Comparison of ENCODE assay signal across 8 cellular contexts in genomic region chr19:39389621-39390414, GRCh38. TPM values are rescaled to one million over a fixed set of nuclear protein-coding genes. Genes with fewer than 3 reads are reported as not detected.
DNase-seq lines count a peak whose midpoint lies in the region; ATAC-seq and TF ChIP-seq lines count a peak whose summit lies in the region.

No MANE protein-coding gene starts in this region.

- H3K4me1 ChIP-seq in adipocyte (ENCODE audit: control insufficient read depth, insufficient read depth, low read length) (peaks cover 19% of the 10 kb centered on the region), thymus (ENCODE audit: control insufficient read depth, insufficient read depth, low read length) (peaks cover 18% of the 10 kb centered on the region)

- H3K36me3 Mint-ChIP-seq in activated T-cell treated with anti-CD3 and anti-CD28 coated beads, Interleukin-2, amount 50 U/mL, for 4 hours (ENCODE audit: insufficient read depth): peaks cover 38% of the 10 kb centered on the region

- H3K4me3 ChIP-seq in adipocyte (ENCODE audit: low read length): peak overlapping the region; percentile 98
- H3K4me3 ChIP-seq in thymus (ENCODE audit: low read length): peak overlapping the region; percentile 75

- ATAC-seq in activated T-cell treated with anti-CD3 and anti-CD28 coated beads, Interleukin-2, amount 50 U/mL, for 4 hours: no peak
- ATAC-seq in GM18868 (IDR thresholded peaks at IDR 0.05; ENCODE audit: unreplicated experiment): no peak
- ATAC-seq in omental fat pad (ENCODE audit: low FRiP score): no peak

- no peaks in the 10 kb centered on the region for H3K27me3 ChIP-seq in adipocyte (replicated peaks; ENCODE audit: control insufficient read depth, insufficient read depth, low read length)
- H3K27me3 ChIP-seq in layer of hippocampus (ENCODE audit: control insufficient read depth, insufficient read depth, low read length): no peaks in the 10 kb centered on the region
- H3K27me3 ChIP-seq in thymus (ENCODE audit: control insufficient read depth, insufficient read depth): no peaks in the 10 kb centered on the region

- peak overlapping the region; percentile 99 for H3K4me3 Mint-ChIP-seq in activated T-cell treated with anti-CD3 and anti-CD28 coated beads, Interleukin-2, amount 50 U/mL, for 4 hours

- H3K36me3 ChIP-seq in adipocyte (ENCODE audit: control insufficient read depth, insufficient read depth, low read length, severe bottlenecking): peaks cover 52% of the 10 kb centered on the region
- H3K36me3 ChIP-seq in thymus (ENCODE audit: control insufficient read depth, insufficient read depth): peaks cover 56% of the 10 kb centered on the region

- peak overlapping the region; percentile 99 for H3K9ac ChIP-seq in adipocyte (ENCODE audit: low read length)

- no peak for TF ChIP-seq CTCF in omental fat pad (IDR thresholded peaks at IDR 0.05)

- H3K9me3 Mint-ChIP-seq in activated T-cell treated with anti-CD3 and anti-CD28 coated beads, Interleukin-2, amount 50 U/mL, for 4 hours: no peaks in the 10 kb centered on the region

- no peak for DNase-seq in activated T-cell treated with anti-CD3 and anti-CD28 coated beads, Interleukin-2, amount 50 U/mL, for 4 hours
- DNase-seq in activated T-cell treated with anti-CD3 and anti-CD28 coated beads, Interleukin-2, amount 50 U/mL, for 1 hour: no peak
- DNase-seq in adipocyte (ENCODE audit: low read depth): no peak
- no peak for DNase-seq in mesenteric fat pad (ENCODE audit: low spot score)
- no peak for DNase-seq in omental fat pad (ENCODE audit: low spot score)

- H3K27ac ChIP-seq in layer of hippocampus (ENCODE audit: low read depth, low read length): peak overlapping the region; percentile 98
- H3K27ac ChIP-seq in thymus (ENCODE audit: low read depth): no peak overlapping the region

- WGBS in thymus: 88% methylated on average over 13 of the region's 13 CpGs

- H3K9me3 ChIP-seq in adipocyte (ENCODE audit: control insufficient read depth, low read length): no peaks in the 10 kb centered on the region
- no peaks in the 10 kb centered on the region for H3K9me3 ChIP-seq in thymus (ENCODE audit: control insufficient read depth)

- peaks cover 35% of the 10 kb centered on the region for H3K4me1 Mint-ChIP-seq in activated T-cell treated with anti-CD3 and anti-CD28 coated beads, Interleukin-2, amount 50 U/mL, for 4 hours (ENCODE audit: low read depth)

- no peaks in the 10 kb centered on the region for H3K27me3 Mint-ChIP-seq in activated T-cell treated with anti-CD3 and anti-CD28 coated beads, Interleukin-2, amount 50 U/mL, for 4 hours (ENCODE audit: low read depth)

RNA-seq across cellular contexts. Expression of gene PAF1, which starts 1.1 kb away (rescaled TPM):
- 10 to 100 TPM; 48.0 to 50.8 (median 50.2) TPM for total RNA-seq in activated T-cell treated with anti-CD3 and anti-CD28 coated beads, Interleukin-2, amount 50 U/mL, for 4 hours
- 40.1 TPM for polyA plus RNA-seq in thymus
- total RNA-seq in mesenteric fat pad (29.7 TPM), omental fat pad (10 to 100 TPM; 29.2 to 60.3 (median 53.3) TPM)

RNA-seq across cellular contexts. Expression of gene MED29, which starts 1.4 kb away (rescaled TPM):
- 10 to 100 TPM; 39.5 to 43.1 (median 39.7) TPM for total RNA-seq in activated T-cell treated with anti-CD3 and anti-CD28 coated beads, Interleukin-2, amount 50 U/mL, for 4 hours
- polyA plus RNA-seq in thymus: 27.8 TPM
- total RNA-seq in mesenteric fat pad (34.1 TPM), omental fat pad (10 to 100 TPM; 24.5 to 41.3 (median 32.5) TPM)

RNA-seq across cellular contexts. Expression of gene ZFP36, which starts 16.8 kb away (rescaled TPM):
- 10 to 100 TPM; 39.5 to 50.8 (median 43.7) TPM for total RNA-seq in activated T-cell treated with anti-CD3 and anti-CD28 coated beads, Interleukin-2, amount 50 U/mL, for 4 hours
- 250 TPM for polyA plus RNA-seq in thymus
- 1,383 TPM for total RNA-seq in mesenteric fat pad
- 100 to 1,000 TPM; 323 to 827 (median 509) TPM for total RNA-seq in omental fat pad

RNA-seq across cellular contexts. Expression of gene PLEKHG2, which starts 22.7 kb away (rescaled TPM):
- total RNA-seq in activated T-cell treated with anti-CD3 and anti-CD28 coated beads, Interleukin-2, amount 50 U/mL, for 4 hours: 10 to 100 TPM; 22.0 to 23.7 (median 22.0) TPM
- 30.8 TPM for polyA plus RNA-seq in thymus
- total RNA-seq in mesenteric fat pad (56.4 TPM), omental fat pad (10 to 100 TPM; 16.5 to 35.3 (median 21.4) TPM)

RNA-seq across cellular contexts. Expression of gene RPS16, which starts 45.9 kb away (rescaled TPM):
- total RNA-seq in activated T-cell treated with anti-CD3 and anti-CD28 coated beads, Interleukin-2, amount 50 U/mL, for 4 hours: 1,000 to 10,000 TPM; 3,250 to 3,505 (median 3,474) TPM
- polyA plus RNA-seq in thymus: 3,143 TPM
- total RNA-seq in mesenteric fat pad: 1,454 TPM
- total RNA-seq in omental fat pad: 1,000 to 10,000 TPM; 1,153 to 1,681 (median 1,338) TPM

Comparison
In these comparisons a context has a peak if more than half of its experiments do, and no peak if none do; other contexts are left out.
1. RNA of gene ZFP36, which starts 16.8 kb away (total RNA-seq): 1,383 TPM in mesenteric fat pad (single experiment) and 323 to 827 TPM in omental fat pad; 39.5 to 50.8 TPM in activated T-cell treated with anti-CD3 and anti-CD28 coated beads, Interleukin-2, amount 50 U/mL, for 4 hours; every median in the first group is over 4 times any median in the second.